ENCODE assay signal across 8 cellular contexts in genomic region chr20:10674684-10675455, GRCh38. TPM values are rescaled to one million over a fixed set of nuclear protein-coding genes. Genes with fewer than 3 reads are reported as not detected.
A peak's percentile ranks its signal among the peaks of the same experiment; 100 is the strongest.
DNase-seq lines count a peak whose midpoint lies in the region; ATAC-seq and TF ChIP-seq lines count a peak whose summit lies in the region.

No MANE protein-coding gene starts in this region.

- DNase-seq in SIG-M5 treated with dmso at 0.1 percent for 504 hours (lab: John Stamatoyannopoulos, UW; ENCODE audit: unreplicated experiment), result peak; percentile 56
- no peak for DNase-seq in SIG-M5 (lab: John Stamatoyannopoulos, UW)
- DNase-seq in GM23338 (ENCODE audit: low spot score), result peak; percentile 85
- DNase-seq in RPMI8226, result peak; percentile 88
- peak; percentile 74 for DNase-seq in MCF 10A (ENCODE audit: unreplicated experiment)
- DNase-seq in skeletal muscle cell (ENCODE audit: low read depth), result no peak

- TF ChIP-seq CTCF in GM23338 (conservative IDR thresholded peaks at IDR 0.05; ENCODE audit: low read depth in 2 of 2) (peak; percentile 51 to 72), MCF 10A (IDR thresholded peaks at IDR 0.05; ENCODE audit: unreplicated experiment) (peak; percentile 93)

- no peaks in the 10 kb centered on the region for H3K9me2 ChIP-seq in GM23338 (ENCODE audit: insufficient read depth)

- H3K4me3 ChIP-seq in GM23338 (peak overlapping the region; percentile 92), iPS-20b (ENCODE audit: low read length) (peak overlapping the region; percentile 84), skeletal muscle cell (ENCODE audit: low read depth, low read length) (peak overlapping the region; percentile 81)

- BruUV-seq in MCF 10A (replicated peaks; lab: Mats Ljungman, UMichigan), result TSS peak; percentile 61

- H3K4me1 Mint-ChIP-seq in GM23338 (peaks cover 30% of the 10 kb centered on the region), MCF 10A (ENCODE audit: insufficient read depth, unreplicated experiment) (peaks cover 23% of the 10 kb centered on the region)

- H3K36me3 Mint-ChIP-seq in GM23338 (ENCODE audit: low read depth) (peaks cover 10% of the 10 kb centered on the region; the same call in 1 of the 3 replicates), MCF 10A (ENCODE audit: insufficient read depth, unreplicated experiment) (peaks cover 24% of the 10 kb centered on the region)

- TF ChIP-seq EP300 in Ishikawa (IDR thresholded peaks at IDR 0.05; ENCODE audit: borderline replicate concordance), result no peak

- no peaks in the 10 kb centered on the region for H4K20me1 ChIP-seq in GM23338 (replicated peaks; ENCODE audit: insufficient read depth)

- H3F3A ChIP-seq in GM23338 (replicated peaks; ENCODE audit: low read depth), result 0 out of 2 replicates have a peak, but pooled peaks cover 5% of the 10 kb centered on the region

- ATAC-seq in GM23338, result peak; percentile 53

- peak overlapping the region; percentile 88 for H3K9ac ChIP-seq in iPS-20b (ENCODE audit: low read depth, low read length)

- peak overlapping the region; percentile 75 for H3K4me3 Mint-ChIP-seq in GM23338
- H3K4me3 Mint-ChIP-seq in MCF 10A (ENCODE audit: unreplicated experiment), result peak overlapping the region; percentile 98

- H3K4me2 ChIP-seq in GM23338, result peak overlapping the region; percentile 99

- CTCF ChIA-PET in MCF 10A (lab: Yijun Ruan, JAX), result interaction anchor here (0.6 to 3.3 kb wide), 53 partner anchors 9 to 861 kb away, joined by 3 to 15 read pairs (median 3); no protein-coding TSS in a partner anchor

- H3K9me3 Mint-ChIP-seq in GM23338, result no peaks in the 10 kb centered on the region
- H3K9me3 Mint-ChIP-seq in MCF 10A (ENCODE audit: unreplicated experiment), result no peaks in the 10 kb centered on the region

- H3K79me2 ChIP-seq in GM23338 (replicated peaks; ENCODE audit: insufficient read depth), result peaks cover 31% of the 10 kb centered on the region

- H3K9me3 ChIP-seq in iPS-20b (ENCODE audit: insufficient read depth, low read depth, low read length), result no peaks in the 10 kb centered on the region

- H3K27me3 Mint-ChIP-seq in GM23338 (ENCODE audit: insufficient read depth, low read depth, poor library complexity) (peaks cover 20% of the 10 kb centered on the region), MCF 10A (ENCODE audit: insufficient read depth, unreplicated experiment) (no peaks in the 10 kb centered on the region)

- H3K4me1 ChIP-seq in GM23338 (ENCODE audit: insufficient read depth), result peaks cover 27% of the 10 kb centered on the region
- H3K4me1 ChIP-seq in iPS-20b (ENCODE audit: insufficient read depth, low read length), result peaks cover 20% of the 10 kb centered on the region; the same call in 1 of the 2 replicates

- peak overlapping the region; percentile 65; the same call in 1 of the 2 replicates for H2AFZ ChIP-seq in GM23338

- no peaks in the 10 kb centered on the region for H3K36me3 ChIP-seq in GM23338 (ENCODE audit: insufficient read depth)
- peaks cover 3% of the 10 kb centered on the region; the same call in 1 of the 2 replicates for H3K36me3 ChIP-seq in iPS-20b (ENCODE audit: insufficient read depth, low read depth, low read length)

- H3K27me3 ChIP-seq in GM23338 (ENCODE audit: insufficient read depth), result peaks cover 8% of the 10 kb centered on the region; the same call in 1 of the 2 replicates
- H3K27me3 ChIP-seq in iPS-20b (ENCODE audit: insufficient read depth, low read length), result peaks cover 16% of the 10 kb centered on the region; the same call in 1 of the 2 replicates

- H3K27ac ChIP-seq in GM23338 (ENCODE audit: low read depth) (peak overlapping the region; percentile 82), iPS-20b (ENCODE audit: low read length) (peak overlapping the region; percentile 37)

- POLR2A ChIA-PET in MCF 10A (lab: Yijun Ruan, JAX), result interaction anchor here (0.6 to 13.1 kb wide), 73 partner anchors 8 to 1226 kb away, joined by 3 to 170 read pairs (median 4); partner anchors contain the start of genes MKKS and SLX4IP

- H3K27ac Mint-ChIP-seq in GM23338 (no peak overlapping the region; the same call in 1 of the 2 replicates), MCF 10A (ENCODE audit: low read depth, unreplicated experiment) (peak overlapping the region; percentile 61)

- peak; percentile 58; the same call in 1 of the 2 replicates for TF ChIP-seq RAD21 in Ishikawa (IDR thresholded peaks at IDR 0.05; ENCODE audit: low read depth)

- intact Hi-C loops in MCF 10A (cut with micrococcal nuclease), result loop anchor here (1.0 to 10.0 kb wide), 9 partner anchors 90 to 1060 kb away; no protein-coding TSS in a partner anchor

TF ChIP-seq in GM23338, 12 proteins besides CTCF, POLR2A, EP300 and RAD21:
- TF ChIP-seq STAT1 (IDR thresholded peaks at IDR 0.05; ENCODE audit: unreplicated experiment) (no peak), CREB1 (CRISPR knock-in tag; IDR thresholded peaks at IDR 0.05; ENCODE audit: low read depth) (peak; percentile 16; the same call in 1 of the 2 replicates)

TF ChIP-seq in Ishikawa, 13 proteins besides CTCF, POLR2A, EP300 and RAD21:
- TF ChIP-seq EGR1 (IDR thresholded peaks at IDR 0.05), result no peak
- no peak for TF ChIP-seq REST (IDR thresholded peaks at IDR 0.05; ENCODE audit: low read depth)
- peak; percentile 76; the same call in 1 of the 2 replicates for TF ChIP-seq ZBTB7A (IDR thresholded peaks at IDR 0.05; ENCODE audit: low read depth)

RNA-seq across cellular contexts. Expression of gene JAG1, which starts 1.1 kb away (rescaled TPM):
- 42.0 and 46.5 TPM in 2 replicates for total RNA-seq in GM23338 (2014; rRNA removed; shearing (Covaris generic))
- polyA plus RNA-seq in GM23338 (2016; fragmentation: Nextera tagmentation; extraction: Ambion mirVana), result 7.1 and 9.7 TPM in 2 replicates
- total RNA-seq in MCF 10A (2022), result 62.5 and 88.0 TPM in 2 replicates

Comparison
In these comparisons a context has a peak if more than half of its experiments do, and no peak if none do; other contexts are left out.
1. DNase-seq: peak in SIG-M5 treated with dmso at 0.1 percent for 504 hours (single experiment), GM23338 (single experiment), RPMI8226 (single experiment) and MCF 10A (single experiment); none in SIG-M5 (single experiment) and skeletal muscle cell (single experiment).
2. Peak in every context shown above with its lines, with median percentiles within 50 percentile points of each other: H3K4me3 ChIP-seq.